In the genomic region with DNA sequence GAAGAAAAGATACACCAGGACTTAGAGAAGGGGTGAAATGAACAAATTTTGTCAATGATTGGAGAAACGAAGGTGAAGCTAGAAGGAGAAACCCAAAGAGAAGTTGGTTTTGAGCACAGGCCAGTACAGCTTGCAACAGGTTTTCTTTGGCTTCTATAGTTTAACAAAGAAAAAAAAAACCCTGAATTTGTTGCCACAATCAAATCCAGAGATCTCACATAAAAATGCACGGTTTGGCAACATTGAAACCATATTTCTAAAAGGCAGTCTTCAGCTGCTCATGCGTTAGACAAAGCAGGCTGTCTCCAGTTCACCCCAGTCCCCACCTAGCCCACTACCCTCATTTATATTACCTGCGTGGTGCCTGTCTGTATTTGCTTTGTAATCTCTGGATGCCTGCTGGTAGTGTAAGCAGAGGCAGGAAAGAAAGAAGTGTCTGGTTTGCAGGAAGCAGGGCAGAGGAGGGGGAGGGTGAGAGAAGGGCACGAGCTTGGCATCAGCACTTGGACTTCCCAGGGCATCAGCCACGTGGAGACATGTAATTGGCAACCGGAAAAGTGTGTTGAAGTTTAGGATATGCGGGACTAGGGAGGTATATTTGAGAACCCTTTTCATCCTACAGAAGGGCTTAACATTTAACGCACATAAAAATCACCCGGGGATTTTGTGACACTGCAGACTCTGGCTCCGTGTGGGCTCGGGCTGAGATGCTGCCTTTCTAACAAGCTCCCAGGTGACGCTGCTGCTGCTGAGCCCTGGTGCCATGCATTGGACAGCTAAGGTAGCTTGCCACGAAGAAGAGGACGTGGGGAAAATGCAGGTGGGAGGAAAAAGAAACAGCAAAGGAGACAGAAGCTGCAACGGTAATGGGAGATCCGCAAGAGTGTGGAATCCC, we compare ENCODE assay signal across 14 cellular contexts. TPM values are rescaled to one million over a fixed set of nuclear protein-coding genes. Genes with fewer than 3 reads are reported as not detected.
DNase-seq lines count a peak whose midpoint lies in the region; ATAC-seq and TF ChIP-seq lines count a peak whose summit lies in the region.
"Had no signal": no experiment of that assay in that cellular context is flagged by ENCODE, and none has a peak within 500 bp of the region (broad histone marks: within the 10 kb centered on the region; RNA-seq: fewer than 3 reads in every experiment).

No MANE protein-coding gene starts in this region.

- H2AK5ac ChIP-seq in mesendoderm (ENCODE audit: low read length), result no peak overlapping the region

- no peaks in the 10 kb centered on the region for H3K9me3 ChIP-seq in ascending aorta

- no peaks in the 10 kb centered on the region for H3K36me3 ChIP-seq in ascending aorta
- H3K36me3 ChIP-seq in mesendoderm (ENCODE audit: control insufficient read depth, insufficient read depth, low read length), result no peaks in the 10 kb centered on the region

- H3K4me1 ChIP-seq in ascending aorta, result peaks cover 0 to 21% of the 10 kb centered on the region in 2 donors
- H3K4me1 ChIP-seq in mesendoderm (ENCODE audit: control insufficient read depth, low read depth, low read length), result peaks cover 11% of the 10 kb centered on the region

- H3K4me2 ChIP-seq in mesendoderm (ENCODE audit: low read length), result no peak overlapping the region

- ATAC-seq in HG02885 (IDR thresholded peaks at IDR 0.05; ENCODE audit: poor library complexity, unreplicated experiment) (no peak), GM21528 (IDR thresholded peaks at IDR 0.05; ENCODE audit: low FRiP score, unreplicated experiment) (no peak)

- no peak overlapping the region for H4K8ac ChIP-seq in mesendoderm (ENCODE audit: low read depth, low read length)

- no peaks in the 10 kb centered on the region for H3K79me1 ChIP-seq in mesendoderm (ENCODE audit: low read length)

- peak overlapping the region; percentile 34 for H3K18ac ChIP-seq in mesendoderm (ENCODE audit: low read length)

- DNase-seq in DMS53 (lab: John Stamatoyannopoulos, UW) (peak; percentile 45), DMS53 treated with DMSO at 0.1 percent for 48 hours (lab: John Stamatoyannopoulos, UW; ENCODE audit: unreplicated experiment) (no peak), NCI-H1417 (lab: John Stamatoyannopoulos, UW) (peak in 2 of 3 experiments; percentile 72 to 91), ascending aorta (ENCODE audit: low spot score in 2 of 2) (no peak), mesendoderm (peak; percentile 26), SKM-1 (lab: John Stamatoyannopoulos, UW; ENCODE audit: unreplicated experiment) (no peak)
- DNase-seq: DMS79, foreskin melanocyte, NCI-H526 treated with DMSO at 0.1 percent for 48 hours had no signal

- intact Hi-C loops in ascending aorta (cut with DNase I), result loop anchor here (5.0 kb wide), 1 partner anchor 255 kb away; a partner anchor contains a TSS

- H4K5ac ChIP-seq in mesendoderm (ENCODE audit: low read length), result no peak overlapping the region

- H2BK15ac ChIP-seq in mesendoderm (replicated peaks; ENCODE audit: low read depth), result no peak overlapping the region

- no peaks in the 10 kb centered on the region for H3K27me3 ChIP-seq in ascending aorta
- no peaks in the 10 kb centered on the region for H3K27me3 ChIP-seq in mesendoderm (ENCODE audit: insufficient read depth, low read length, poor library complexity)

- peak overlapping the region; percentile 11 to 21 for H3K4me3 ChIP-seq in ascending aorta
- no peak overlapping the region for H3K4me3 ChIP-seq in mesendoderm (ENCODE audit: low read length)

- no peaks in the 10 kb centered on the region for H3K79me2 ChIP-seq in mesendoderm (ENCODE audit: control insufficient read depth, insufficient read depth, low read length)

- no peak overlapping the region for H3K23ac ChIP-seq in mesendoderm (ENCODE audit: low read length)

- H2BK120ac ChIP-seq in mesendoderm (ENCODE audit: low read depth, low read length), result no peak overlapping the region

- TF ChIP-seq CTCF in ascending aorta (IDR thresholded peaks at IDR 0.05), result no peak

- H3K56ac ChIP-seq in mesendoderm (ENCODE audit: low read length), result no peak overlapping the region

- no CpG with 5 or more reads among the region's 17 CpGs for WGBS in mesendoderm (ENCODE audit: extremely low coverage, insufficient coverage, low lambda C conversion rate)

- H3K9ac ChIP-seq in mesendoderm (ENCODE audit: low read length), result no peak overlapping the region

- no peak overlapping the region for H3K27ac ChIP-seq in ascending aorta
- H3K27ac ChIP-seq in mesendoderm (ENCODE audit: low read depth, low read length), result no peak overlapping the region
- H3K27ac ChIP-seq: 22Rv1 had no signal

- H2BK5ac ChIP-seq in mesendoderm (ENCODE audit: low read length), result no peak overlapping the region

- no peak overlapping the region for H3K4ac ChIP-seq in mesendoderm (ENCODE audit: low read depth, low read length)

RNA-seq across cellular contexts. Expression of a gene that starts 14.4 kb away (rescaled TPM):
- total RNA-seq in ascending aorta, result 68.9 TPM
- polyA plus RNA-seq in mesendoderm (2013, experiment 1 of 2), result 263 TPM
- 260 TPM for polyA plus RNA-seq in mesendoderm (2013, experiment 2 of 2)

RNA-seq across cellular contexts. Expression of a gene that starts 48.5 kb away (rescaled TPM):
- not detected for total RNA-seq in ascending aorta
- 0.81 TPM for polyA plus RNA-seq in mesendoderm (2013, experiment 1 of 2)
- 0.91 TPM for polyA plus RNA-seq in mesendoderm (2013, experiment 2 of 2)
- total RNA-seq: chondrocyte, lung microvascular endothelial cell had no signal

Comparison
In these comparisons a context has a peak if more than half of its experiments do, and no peak if none do; other contexts are left out.
1. DNase-seq: peak in DMS53 (single experiment), NCI-H1417 (2 of 3) and mesendoderm (single experiment); none in DMS53 treated with DMSO at 0.1 percent for 48 hours (single experiment), ascending aorta (0 of 2) and SKM-1 (single experiment).